In the genomic region with DNA sequence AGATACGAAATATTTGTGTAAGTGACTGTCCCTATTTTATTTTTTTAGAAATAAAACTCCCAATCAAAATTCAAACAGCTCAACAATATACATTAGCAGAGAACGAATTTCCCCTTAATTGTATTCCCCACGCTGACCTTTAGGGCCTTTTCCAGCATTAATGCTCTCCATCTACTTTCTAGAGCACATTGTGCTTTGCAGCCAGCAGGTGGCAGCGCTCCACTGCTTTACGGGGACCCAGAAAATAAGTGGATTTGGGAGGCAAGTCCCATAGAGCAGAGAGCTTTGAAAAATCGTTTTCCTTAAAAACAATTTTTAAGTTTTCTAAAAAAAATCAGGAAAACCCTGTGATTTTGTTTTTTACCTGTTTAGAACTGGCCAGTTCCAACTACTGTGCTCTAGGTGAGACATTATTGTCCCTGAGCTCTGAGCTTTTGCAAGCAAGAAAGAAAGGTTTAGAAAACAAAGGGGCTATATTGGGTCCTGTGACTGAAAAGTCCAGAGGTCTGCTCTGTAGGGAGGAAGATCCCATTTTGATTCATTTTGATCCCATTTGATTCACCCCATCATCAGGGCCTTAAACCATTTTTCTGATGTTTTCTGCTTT, we compare ENCODE assay signal across 8 cellular contexts.
DNase-seq lines count a peak whose midpoint lies in the region; FAIRE-seq and TF ChIP-seq lines count a peak whose summit lies in the region.

No MANE protein-coding gene starts in this region.

- H3K36me3 ChIP-seq in DOHH2 (ENCODE audit: control insufficient read depth, low read length) (no peaks in the 10 kb centered on the region), HAP-1 (replicated peaks) (no peaks in the 10 kb centered on the region), endodermal cell (ENCODE audit: control insufficient read depth, insufficient read depth, low read length) (no peaks in the 10 kb centered on the region), mesendoderm (ENCODE audit: control insufficient read depth, insufficient read depth, low read length) (no peaks in the 10 kb centered on the region), uterus (no peaks in the 10 kb centered on the region)

- WGBS in endodermal cell (ENCODE audit: insufficient coverage in 1 of 2, insufficient read length in 1 of 2), 2 experiments = 0 to 12% methylated on average over 3 to 6 of the region's 6 CpGs
- WGBS in mesendoderm (ENCODE audit: extremely low coverage, insufficient coverage, low lambda C conversion rate) = no CpG with 5 or more reads among the region's 6 CpGs

- H3K4me3 ChIP-seq in DOHH2 (ENCODE audit: low read length) (no peak overlapping the region), HAP-1 (no peak overlapping the region), endodermal cell (ENCODE audit: low read length) (no peak overlapping the region), mesendoderm (ENCODE audit: low read length) (no peak overlapping the region), uterus (no peak overlapping the region)

- no peak for TF ChIP-seq POLR2A in uterus (IDR thresholded peaks at IDR 0.05)

- H3K4me1 ChIP-seq in DOHH2 (ENCODE audit: control insufficient read depth, low read length) (no peaks in the 10 kb centered on the region), HAP-1 (no peaks in the 10 kb centered on the region), endodermal cell (ENCODE audit: control insufficient read depth, insufficient read depth, low read length) (peaks cover 9% of the 10 kb centered on the region), mesendoderm (ENCODE audit: control insufficient read depth, low read depth, low read length) (peaks cover 2% of the 10 kb centered on the region), uterus (no peaks in the 10 kb centered on the region)

- H2BK120ac ChIP-seq in mesendoderm (ENCODE audit: low read depth, low read length) = no peak overlapping the region

- no peak overlapping the region for H3K27ac ChIP-seq in DOHH2 (ENCODE audit: low read depth, low read length)
- H3K27ac ChIP-seq in endodermal cell (ENCODE audit: low read depth, low read length) = no peak overlapping the region
- H3K27ac ChIP-seq in mesendoderm (ENCODE audit: low read depth, low read length) = no peak overlapping the region
- no peak overlapping the region for H3K27ac ChIP-seq in uterus

- no peak overlapping the region for H3K56ac ChIP-seq in mesendoderm (ENCODE audit: low read length)

- no peak overlapping the region for H3K4me3 Mint-ChIP-seq in endodermal cell
- H3K4me3 Mint-ChIP-seq in T-helper 2 cell treated with Interferon-gamma antibody and Interleukin-4, amounts not matched to agents 5 μg/mL and 100 μg/mL, for 36 hours = no peak overlapping the region

- no peak overlapping the region for H3K4ac ChIP-seq in mesendoderm (ENCODE audit: low read depth, low read length)

- no peak overlapping the region for H4K5ac ChIP-seq in mesendoderm (ENCODE audit: low read length)

- no peak overlapping the region for H2AK5ac ChIP-seq in mesendoderm (ENCODE audit: low read length)

- FAIRE-seq in TTC549 (lab: Jason Lieb, UNC) = peak; percentile 90

- H3F3A ChIP-seq in DOHH2 (ENCODE audit: control insufficient read depth, insufficient read depth) = no peaks in the 10 kb centered on the region

- H3K9ac ChIP-seq in endodermal cell (ENCODE audit: extremely low read depth, low read length, poor library complexity, severe bottlenecking) = no peak overlapping the region
- no peak overlapping the region for H3K9ac ChIP-seq in mesendoderm (ENCODE audit: low read length)

- H3K27me3 ChIP-seq in DOHH2 (ENCODE audit: control insufficient read depth, low read length) = no peaks in the 10 kb centered on the region
- H3K27me3 ChIP-seq in HAP-1 (ENCODE audit: low read depth) = no peaks in the 10 kb centered on the region
- H3K27me3 ChIP-seq in endodermal cell (ENCODE audit: control insufficient read depth, insufficient read depth, low read length, poor library complexity, severe bottlenecking) = no peaks in the 10 kb centered on the region
- H3K27me3 ChIP-seq in mesendoderm (ENCODE audit: insufficient read depth, low read length, poor library complexity) = no peaks in the 10 kb centered on the region
- H3K27me3 ChIP-seq in uterus = no peaks in the 10 kb centered on the region

- no peak overlapping the region for H3K23ac ChIP-seq in mesendoderm (ENCODE audit: low read length)

- H3K9me3 Mint-ChIP-seq in endodermal cell = no peaks in the 10 kb centered on the region
- no peaks in the 10 kb centered on the region for H3K9me3 Mint-ChIP-seq in T-helper 2 cell treated with Interferon-gamma antibody and Interleukin-4, amounts not matched to agents 5 μg/mL and 100 μg/mL, for 36 hours

- no peaks in the 10 kb centered on the region for H3K79me1 ChIP-seq in mesendoderm (ENCODE audit: low read length)

- H3K36me3 Mint-ChIP-seq in endodermal cell (ENCODE audit: low read depth) = no peaks in the 10 kb centered on the region
- no peaks in the 10 kb centered on the region for H3K36me3 Mint-ChIP-seq in T-helper 2 cell treated with Interferon-gamma antibody and Interleukin-4, amounts not matched to agents 5 μg/mL and 100 μg/mL, for 36 hours (ENCODE audit: low read depth)

- H2BK5ac ChIP-seq in mesendoderm (ENCODE audit: low read length) = no peak overlapping the region

- H3K4me2 ChIP-seq in DOHH2 (ENCODE audit: low read length) (no peak overlapping the region), mesendoderm (ENCODE audit: low read length) (no peak overlapping the region)

- peaks cover 3% of the 10 kb centered on the region for H3K27me3 Mint-ChIP-seq in endodermal cell (ENCODE audit: insufficient read depth)
- no peaks in the 10 kb centered on the region for H3K27me3 Mint-ChIP-seq in T-helper 2 cell treated with Interferon-gamma antibody and Interleukin-4, amounts not matched to agents 5 μg/mL and 100 μg/mL, for 36 hours (ENCODE audit: low read depth)

- no peak overlapping the region for H3K27ac Mint-ChIP-seq in endodermal cell
- H3K27ac Mint-ChIP-seq in T-helper 2 cell treated with Interferon-gamma antibody and Interleukin-4, amounts not matched to agents 5 μg/mL and 100 μg/mL, for 36 hours = no peak overlapping the region

- no peak overlapping the region for H3K18ac ChIP-seq in mesendoderm (ENCODE audit: low read length)

- intact Hi-C loops in uterus (cut with DNase I; ENCODE audit: low total_unique reads) = no loop called here

- no peaks in the 10 kb centered on the region for H4K20me1 ChIP-seq in DOHH2 (ENCODE audit: control insufficient read depth, insufficient read depth, low read depth, low read length)

- in situ Hi-C loops in HAP-1 (cut with MboI; ENCODE audit: low sequenced_read_pairs) = loop anchor here (5.0 to 25.0 kb wide), 4 partner anchors 111 to 1054 kb away; partner anchors contain the start of genes BARHL2 and BRDT

- H3K79me2 ChIP-seq in DOHH2 (ENCODE audit: control insufficient read depth, low read length) (no peaks in the 10 kb centered on the region), mesendoderm (ENCODE audit: control insufficient read depth, insufficient read depth, low read length) (no peaks in the 10 kb centered on the region)

- H3K9me3 ChIP-seq in DOHH2 (ENCODE audit: control insufficient read depth, insufficient read depth, low read length) (no peaks in the 10 kb centered on the region), HAP-1 (no peaks in the 10 kb centered on the region), endodermal cell (ENCODE audit: control insufficient read depth, low read length) (no peaks in the 10 kb centered on the region), uterus (no peaks in the 10 kb centered on the region)

- DNase-seq in HAP-1 (ENCODE audit: low spot score in 2 of 2) (peak; percentile 68 to 75), NCI-H1694 treated with DMSO at 0.1 percent for 48 hours (lab: John Stamatoyannopoulos, UW) (peak; percentile 77), endodermal cell (peak; percentile 82), mesendoderm (peak; percentile 84), uterus (peak; percentile 35 to 43)
- DNase-seq in T-helper 2 cell treated with Interferon-gamma antibody and Interleukin-4, amounts not matched to agents 5 μg/mL and 100 μg/mL, for 36 hours (ENCODE audit: low spot score) = no peak

- peaks cover 28% of the 10 kb centered on the region for H3K4me1 Mint-ChIP-seq in endodermal cell
- no peaks in the 10 kb centered on the region for H3K4me1 Mint-ChIP-seq in T-helper 2 cell treated with Interferon-gamma antibody and Interleukin-4, amounts not matched to agents 5 μg/mL and 100 μg/mL, for 36 hours (ENCODE audit: low read depth)

- H2BK15ac ChIP-seq in mesendoderm (replicated peaks; ENCODE audit: low read depth) = no peak overlapping the region

- no peaks in the 10 kb centered on the region for H3K9me2 ChIP-seq in DOHH2 (replicated peaks; ENCODE audit: control insufficient read depth, low read length)

- TF ChIP-seq CTCF in DOHH2 (IDR thresholded peaks at IDR 0.05; ENCODE audit: low read depth, low read length, poor library complexity, severe bottlenecking) = peak; percentile 74
- TF ChIP-seq CTCF in endodermal cell (conservative IDR thresholded peaks at IDR 0.05) = peak; percentile 97
- peak; percentile 56 to 71 (median 64) for TF ChIP-seq CTCF in uterus (IDR thresholded peaks at IDR 0.05)

- no peak overlapping the region for H4K8ac ChIP-seq in mesendoderm (ENCODE audit: low read depth, low read length)
